In genomic region chr12:27212861-27213260, GRCh38 we compare ENCODE assay signal across 8 cellular contexts.
"Had no signal": no experiment of that assay in that cellular context is flagged by ENCODE, and none has a peak within 500 bp of the region (broad histone marks: within the 10 kb centered on the region; RNA-seq: fewer than 3 reads in every experiment).

No MANE protein-coding gene starts in this region.

- DNase-seq: GM23248, GOT3, H7, HFFc6, KBM-7 had no signal

- H2AFZ ChIP-seq: GM23248 had no signal

- H3K27ac ChIP-seq: GM23248 had no signal

- FAIRE-seq: HTR-8/SVneo had no signal

- H3K4me3 ChIP-seq: GM23248, HAP-1 had no signal

- H3K9me3 ChIP-seq: HAP-1 had no signal

- H3K9ac ChIP-seq: GM23248 had no signal

- H3K4me1 ChIP-seq: HAP-1 had no signal

- H3K36me3 ChIP-seq: HAP-1 had no signal

- ATAC-seq: HCT116 had no signal
